ENCODE assay signal across 22 cellular contexts in genomic region chr1:42453386-42453785, GRCh38.
"Had no signal": no experiment of that assay in that cellular context is flagged by ENCODE, and none has a peak within 500 bp of the region (broad histone marks: within the 10 kb centered on the region; RNA-seq: fewer than 3 reads in every experiment).

No MANE protein-coding gene starts in this region.

- H3K4me3 Mint-ChIP-seq: activated B cell treated with CpG ODN at 0.5 μM for 24 hours; activated CD8-positive, alpha-beta T cell treated with anti-CD3 and anti-CD28 coated beads for 36 hours; activated T-cell treated with anti-CD3 and anti-CD28 coated beads, Interleukin-2, amount 50 U/mL, for 4 hours; dendritic cell treated with granulocyte-macrophage colony-stimulating factor and Interleukin-4, amounts not matched to agents 40 ng/mL and 50 ng/mL, for 4 days; T-helper 2 cell treated with Interferon-gamma antibody and Interleukin-4, amounts not matched to agents 5 μg/mL and 100 μg/mL, for 36 hours had no signal

- H3K9me3 ChIP-seq: breast epithelium, heart left ventricle, prostate gland, right lobe of liver, transverse colon had no signal

- DNase-seq: activated B cell treated with CpG ODN at 0.5 μM for 24 hours; activated CD4-positive, alpha-beta T cell treated with anti-CD3 and anti-CD28 coated beads for 48 hours; activated CD8-positive, alpha-beta T cell treated with anti-CD3 and anti-CD28 coated beads for 36 hours; activated effector memory CD4-positive, alpha-beta T cell treated with Interleukin-2 at 50 U/mL for 16 hours; activated naive CD4-positive, alpha-beta T cell treated with anti-CD3 and anti-CD28 coated beads, Interleukin-2, amount 50 U/mL, for 16 hours; activated T-cell treated with anti-CD3 and anti-CD28 coated beads, Interleukin-2, amount 50 U/mL, for 4 hours; effector memory CD4-positive, alpha-beta T cell; foreskin melanocyte; heart left ventricle; naive thymus-derived CD8-positive, alpha-beta T cell; right lobe of liver; stimulated activated CD4-positive, alpha-beta T cell treated with anti-CD3 and anti-CD28 coated beads, Interleukin-4, amount 100 ng/mL, for 4 hours; stimulated activated CD8-positive, alpha-beta memory T cell treated with anti-CD3 and anti-CD28 coated beads, Interleukin-4, amount 100 ng/mL, for 48 hours; stimulated activated naive CD8-positive, alpha-beta T cell treated with anti-CD3 and anti-CD28 coated beads, Interleukin-15, Interleukin-2, amounts not matched to agents 100 U/mL and 50 U/mL, for 24 hours; SW 1271; transverse colon had no signal

- H3K27me3 ChIP-seq: breast epithelium, heart left ventricle, right lobe of liver, transverse colon had no signal

- H3K27me3 Mint-ChIP-seq: activated B cell treated with CpG ODN at 0.5 μM for 24 hours; activated CD8-positive, alpha-beta T cell treated with anti-CD3 and anti-CD28 coated beads for 36 hours; dendritic cell treated with granulocyte-macrophage colony-stimulating factor and Interleukin-4, amounts not matched to agents 40 ng/mL and 50 ng/mL, for 4 days had no signal

- H3K4me2 ChIP-seq: smooth muscle cell had no signal

- H3K27ac ChIP-seq: breast epithelium, heart left ventricle, prostate gland, transverse colon had no signal

- H3K36me3 ChIP-seq: breast epithelium, prostate gland, transverse colon had no signal

- H3K27ac Mint-ChIP-seq: activated B cell treated with CpG ODN at 0.5 μM for 24 hours; activated CD8-positive, alpha-beta T cell treated with anti-CD3 and anti-CD28 coated beads for 36 hours; T-helper 2 cell treated with Interferon-gamma antibody and Interleukin-4, amounts not matched to agents 5 μg/mL and 100 μg/mL, for 36 hours had no signal

- H3K4me3 ChIP-seq: breast epithelium, heart left ventricle, prostate gland, right lobe of liver, smooth muscle cell, transverse colon had no signal

- H3K9me3 Mint-ChIP-seq: activated B cell treated with CpG ODN at 0.5 μM for 24 hours; activated CD8-positive, alpha-beta T cell treated with anti-CD3 and anti-CD28 coated beads for 36 hours; activated T-cell treated with anti-CD3 and anti-CD28 coated beads, Interleukin-2, amount 50 U/mL, for 4 hours; dendritic cell treated with granulocyte-macrophage colony-stimulating factor and Interleukin-4, amounts not matched to agents 40 ng/mL and 50 ng/mL, for 4 days; T-helper 2 cell treated with Interferon-gamma antibody and Interleukin-4, amounts not matched to agents 5 μg/mL and 100 μg/mL, for 36 hours had no signal

- ATAC-seq: activated CD8-positive, alpha-beta T cell treated with anti-CD3 and anti-CD28 coated beads for 36 hours; activated T-cell treated with anti-CD3 and anti-CD28 coated beads, Interleukin-2, amount 50 U/mL, for 4 hours; heart left ventricle; left lobe of liver; naive thymus-derived CD8-positive, alpha-beta T cell; right lobe of liver; stimulated activated naive CD8-positive, alpha-beta T cell treated with anti-CD3 and anti-CD28 coated beads, Interleukin-15, Interleukin-2, amounts not matched to agents 100 U/mL and 50 U/mL, for 24 hours had no signal
